2 cellular contexts compared by ENCODE assay signal in genomic region chr13:85243831-85244230, GRCh38.
TF ChIP-seq lines count a peak whose summit lies in the region.

No MANE protein-coding gene starts in this region.

TF ChIP-seq in liver, 16 proteins besides CTCF, POLR2A, EP300 and RAD21 (continued from another document):
- TF ChIP-seq REST (IDR thresholded peaks at IDR 0.05), result no peak
TF ChIP-seq in liver: peak in this region for 1.

TF ChIP-seq in HepG2, 621 proteins besides CTCF, POLR2A, EP300 and RAD21 (continued from another document):
- TF ChIP-seq ZBTB26 (CRISPR knock-in tag; IDR thresholded peaks at IDR 0.05; ENCODE audit: borderline replicate concordance) (no peak), ZFP36L2 (CRISPR knock-in tag; IDR thresholded peaks at IDR 0.05) (no peak), ZNF354B (CRISPR knock-in tag; IDR thresholded peaks at IDR 0.05) (no peak), ETV5 (CRISPR knock-in tag; IDR thresholded peaks at IDR 0.05; ENCODE audit: borderline replicate concordance) (no peak), KLF12 (CRISPR knock-in tag; IDR thresholded peaks at IDR 0.05; ENCODE audit: borderline replicate concordance) (no peak)
TF ChIP-seq in HepG2: peak in this region for 0.
